8 cellular contexts compared by ENCODE assay signal in the genomic region with DNA sequence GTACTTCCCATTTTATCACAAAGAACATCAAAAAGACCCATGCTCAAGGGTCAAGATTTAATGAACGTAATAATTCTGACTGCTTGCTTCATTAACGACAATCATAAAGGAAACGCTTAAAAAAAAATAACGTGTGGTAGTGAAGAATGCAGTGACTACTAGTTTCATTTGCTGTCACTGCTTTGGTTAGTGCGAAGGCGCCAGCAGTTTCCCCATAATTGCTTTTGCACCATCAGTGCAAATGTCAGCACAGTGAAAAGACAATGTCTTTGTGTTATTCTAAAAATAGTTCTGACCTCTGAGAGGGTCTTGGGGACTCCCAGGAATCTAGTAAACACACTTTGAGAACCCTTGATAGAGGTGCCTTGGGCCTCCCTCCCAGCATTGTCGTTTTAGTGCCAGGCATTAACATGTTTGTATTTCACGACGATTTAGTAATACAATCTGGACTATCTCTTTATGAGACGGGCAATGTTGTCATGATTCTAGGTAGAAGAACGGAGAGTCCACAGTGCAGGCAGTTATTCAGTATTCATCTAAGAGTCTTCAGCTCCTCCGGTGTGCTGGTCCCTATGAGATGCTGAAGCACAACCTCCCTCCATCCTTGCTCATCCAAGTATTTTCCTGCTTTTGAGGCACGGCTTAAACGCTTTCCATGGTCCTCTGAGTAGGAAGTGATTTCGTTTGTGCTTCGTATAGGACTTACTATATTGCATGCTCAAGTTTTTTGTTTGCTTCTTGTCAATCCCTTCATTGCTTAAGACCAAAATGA.
DNase-seq lines count a peak whose midpoint lies in the region; ATAC-seq and TF ChIP-seq lines count a peak whose summit lies in the region.

No MANE protein-coding gene starts in this region.

- no peaks in the 10 kb centered on the region for H3K9me3 ChIP-seq in OCI-LY3 (ENCODE audit: insufficient read depth, low read length)

- peak overlapping the region; percentile 82 for H3K27ac ChIP-seq in OCI-LY3 (ENCODE audit: low read length)

- DNase-seq in GM03348 (ENCODE audit: low spot score), result peak; percentile 15
- no peak for DNase-seq in HFF-Myc (ENCODE audit: extremely low read depth, low read depth)
- no peak for DNase-seq in astrocyte of the cerebellum (ENCODE audit: low read depth)
- DNase-seq in left colon, result no peak
- peak; percentile 24 to 34 for DNase-seq in stimulated activated CD4-positive, alpha-beta T cell treated with anti-CD3 and anti-CD28 coated beads, Interleukin-4, amount 100 ng/mL, for 48 hours (ENCODE audit: low read depth in 2 of 2)

- peaks cover 37% of the 10 kb centered on the region for H3K4me1 ChIP-seq in OCI-LY3 (ENCODE audit: low read length)

- H3K27me3 ChIP-seq in OCI-LY3 (ENCODE audit: low read depth, low read length), result no peaks in the 10 kb centered on the region

- peak overlapping the region; percentile 92 for H3K4me2 ChIP-seq in OCI-LY3 (ENCODE audit: low read length)

- no peaks in the 10 kb centered on the region for H3K36me3 ChIP-seq in OCI-LY3 (replicated peaks; ENCODE audit: low read depth, low read length)

- H3K4me3 ChIP-seq in HFF-Myc (replicated peaks; ENCODE audit: low read depth, low read length) (peak overlapping the region; percentile 72), OCI-LY3 (ENCODE audit: low read length) (peak overlapping the region; percentile 93), astrocyte of the cerebellum (ENCODE audit: low read depth, low read length) (peak overlapping the region; percentile 64)

- in situ Hi-C loops in astrocyte of the cerebellum (cut with HindIII; ENCODE audit: low sequenced_read_pairs), result no loop called here

- H3K79me2 ChIP-seq in OCI-LY3 (ENCODE audit: low read length), result peaks cover 48% of the 10 kb centered on the region

- H3K9ac ChIP-seq in OCI-LY3 (ENCODE audit: low read length), result peak overlapping the region; percentile 84

- peaks cover 34% of the 10 kb centered on the region for H4K20me1 ChIP-seq in OCI-LY3 (ENCODE audit: insufficient read depth, low read length)

- ATAC-seq in left colon, result peak; percentile 9
- ATAC-seq in GM21367 (IDR thresholded peaks at IDR 0.05; ENCODE audit: unreplicated experiment), result no peak
- ATAC-seq in HG03135 (IDR thresholded peaks at IDR 0.05; ENCODE audit: unreplicated experiment), result no peak

- TF ChIP-seq CTCF in HFF-Myc (IDR thresholded peaks at IDR 0.05; ENCODE audit: low read depth, low read length, missing control alignments) (no peak), OCI-LY3 (IDR thresholded peaks at IDR 0.05; ENCODE audit: low read depth, low read length) (no peak), astrocyte of the cerebellum (IDR thresholded peaks at IDR 0.05; ENCODE audit: low read depth, low read length, missing control alignments) (no peak)

- peak overlapping the region; percentile 7; the same call in 1 of the 2 replicates for H2AFZ ChIP-seq in OCI-LY3 (ENCODE audit: low read depth, low read length)

- intact Hi-C loops in left colon (cut with DNase I, micrococcal nuclease), result loop anchor here in 1 of 2 donors (2.0 kb wide), 1 partner anchor 69 kb away; no protein-coding TSS in a partner anchor

Comparison
In these comparisons a context has a peak if more than half of its experiments do, and no peak if none do; other contexts are left out.
1. DNase-seq: peak in GM03348 (single experiment) and stimulated activated CD4-positive, alpha-beta T cell treated with anti-CD3 and anti-CD28 coated beads, Interleukin-4, amount 100 ng/mL, for 48 hours (2 of 2); none in HFF-Myc (single experiment), astrocyte of the cerebellum (single experiment) and left colon (0 of 2).
2. Peak in every context shown above with its lines, with median percentiles within 50 percentile points of each other: H3K4me3 ChIP-seq.